Comparison of ENCODE assay signal across 13 cellular contexts in the genomic region with DNA sequence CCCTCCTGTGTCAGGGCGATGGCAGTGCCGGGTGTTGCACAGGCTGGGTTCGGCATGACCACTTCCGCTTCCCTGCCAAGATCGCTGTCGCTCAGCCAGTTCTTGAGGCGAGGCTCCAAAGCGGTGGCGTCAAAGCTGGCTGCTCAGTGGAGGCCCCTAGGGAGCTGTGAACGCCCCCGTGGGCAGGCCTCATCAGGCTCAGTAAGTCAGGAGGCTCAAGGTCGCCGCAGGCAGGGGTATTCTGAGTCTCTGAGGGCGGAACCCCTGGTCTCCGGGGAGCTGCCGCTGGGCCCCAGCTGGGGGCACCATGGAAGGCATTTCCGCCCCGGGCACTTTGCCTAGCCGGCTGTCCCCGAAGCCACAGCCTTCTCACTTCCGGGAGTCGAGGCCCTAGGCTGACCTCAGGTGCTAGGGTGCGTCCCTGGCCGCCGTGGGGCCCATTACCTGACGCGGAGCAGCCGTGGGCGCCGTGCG.
A peak's percentile ranks its signal among the peaks of the same experiment; 100 is the strongest.
DNase-seq lines count a peak whose midpoint lies in the region; ATAC-seq and TF ChIP-seq lines count a peak whose summit lies in the region.
"Had no signal": no experiment of that assay in that cellular context is flagged by ENCODE, and none has a peak within 500 bp of the region (broad histone marks: within the 10 kb centered on the region; RNA-seq: fewer than 3 reads in every experiment).

No MANE protein-coding gene starts in this region.

- H3K27ac Mint-ChIP-seq in activated B cell treated with CpG ODN at 0.5 μM for 24 hours, result no peak overlapping the region
- H3K27ac Mint-ChIP-seq in stimulated activated effector memory CD8-positive, alpha-beta T cell treated with anti-CD3 and anti-CD28 coated beads, Interleukin-12 subunit alpha, Interleukin-12 subunit beta, amount 100 ng/mL, for 72 hours, result no peak overlapping the region
- H3K27ac Mint-ChIP-seq in activated CD8-positive, alpha-beta memory T cell treated with anti-CD3 and anti-CD28 coated beads, Interleukin-2, amount 10 ng/mL, durations not matched to agents 7 days and 5 days, result no peak overlapping the region
- H3K27ac Mint-ChIP-seq: activated T-helper 2 cell treated with anti-CD3 and anti-CD28 coated beads, Interferon-gamma antibody, Interleukin-2, Interleukin-4, amounts not matched to agents 10 μg/mL and 5 μg/mL and 100 μg/mL, durations not matched to agents 14 hours and 24 hours and 36 hours; naive B cell had no signal

- no peak overlapping the region for H2AFZ ChIP-seq in PC-9
- H2AFZ ChIP-seq in MM.1S (ENCODE audit: low read length), result no peak overlapping the region

- H3K9me3 Mint-ChIP-seq in activated B cell treated with CpG ODN at 0.5 μM for 24 hours, result no peaks in the 10 kb centered on the region
- H3K9me3 Mint-ChIP-seq in stimulated activated effector memory CD8-positive, alpha-beta T cell treated with anti-CD3 and anti-CD28 coated beads, Interleukin-12 subunit alpha, Interleukin-12 subunit beta, amount 100 ng/mL, for 72 hours, result no peaks in the 10 kb centered on the region
- H3K9me3 Mint-ChIP-seq in activated CD8-positive, alpha-beta memory T cell treated with anti-CD3 and anti-CD28 coated beads, Interleukin-2, amount 10 ng/mL, durations not matched to agents 7 days and 5 days (ENCODE audit: low read depth), result no peaks in the 10 kb centered on the region
- H3K9me3 Mint-ChIP-seq: activated T-helper 2 cell treated with anti-CD3 and anti-CD28 coated beads, Interferon-gamma antibody, Interleukin-2, Interleukin-4, amounts not matched to agents 10 μg/mL and 5 μg/mL and 100 μg/mL, durations not matched to agents 14 hours and 24 hours and 36 hours; naive B cell had no signal

- H3K4me2 ChIP-seq in PC-9 (no peak overlapping the region), MM.1S (ENCODE audit: low read depth, low read length) (no peak overlapping the region)

- H4K20me1 ChIP-seq in PC-9 (ENCODE audit: insufficient read depth) (no peaks in the 10 kb centered on the region), MM.1S (ENCODE audit: insufficient read depth, low read length) (no peaks in the 10 kb centered on the region)

- BruUV-seq in PC-9 (replicated peaks; lab: Mats Ljungman, UMichigan), result no TSS peak

- H3K4me1 ChIP-seq in PC-9 (replicated peaks; ENCODE audit: insufficient read depth) (no peaks in the 10 kb centered on the region), MM.1S (ENCODE audit: low read length) (no peaks in the 10 kb centered on the region)
- H3K4me1 ChIP-seq: tibial nerve had no signal

- no peaks in the 10 kb centered on the region for H3K36me3 Mint-ChIP-seq in activated B cell treated with CpG ODN at 0.5 μM for 24 hours (ENCODE audit: low read depth)
- no peaks in the 10 kb centered on the region for H3K36me3 Mint-ChIP-seq in stimulated activated effector memory CD8-positive, alpha-beta T cell treated with anti-CD3 and anti-CD28 coated beads, Interleukin-12 subunit alpha, Interleukin-12 subunit beta, amount 100 ng/mL, for 72 hours
- no peaks in the 10 kb centered on the region for H3K36me3 Mint-ChIP-seq in activated CD8-positive, alpha-beta memory T cell treated with anti-CD3 and anti-CD28 coated beads, Interleukin-2, amount 10 ng/mL, durations not matched to agents 7 days and 5 days
- H3K36me3 Mint-ChIP-seq: naive B cell had no signal

- H3K36me3 ChIP-seq in PC-9 (ENCODE audit: low read depth) (no peaks in the 10 kb centered on the region), MM.1S (replicated peaks; ENCODE audit: insufficient read depth, low read length) (no peaks in the 10 kb centered on the region)
- H3K36me3 ChIP-seq: tibial nerve had no signal

- H3K4me1 Mint-ChIP-seq in activated B cell treated with CpG ODN at 0.5 μM for 24 hours, result no peaks in the 10 kb centered on the region
- peaks cover 5% of the 10 kb centered on the region for H3K4me1 Mint-ChIP-seq in stimulated activated effector memory CD8-positive, alpha-beta T cell treated with anti-CD3 and anti-CD28 coated beads, Interleukin-12 subunit alpha, Interleukin-12 subunit beta, amount 100 ng/mL, for 72 hours
- H3K4me1 Mint-ChIP-seq in activated CD8-positive, alpha-beta memory T cell treated with anti-CD3 and anti-CD28 coated beads, Interleukin-2, amount 10 ng/mL, durations not matched to agents 7 days and 5 days, result no peaks in the 10 kb centered on the region
- H3K4me1 Mint-ChIP-seq: naive B cell had no signal

- DNase-seq in NCI-H2171 treated with DMSO at 0.1 percent for 48 hours (lab: John Stamatoyannopoulos, UW) (peak; percentile 22), NCI-H2171 (lab: John Stamatoyannopoulos, UW) (no peak), activated B cell treated with CpG ODN at 0.5 μM for 24 hours (no peak), PC-9 (no peak), MM.1S (no peak)
- no peak for DNase-seq in stimulated activated effector memory CD8-positive, alpha-beta T cell treated with anti-CD3 and anti-CD28 coated beads, Interleukin-12 subunit alpha, Interleukin-12 subunit beta, amount 100 ng/mL, for 72 hours (ENCODE audit: low spot score in 2 of 2)
- no peak for DNase-seq in activated CD8-positive, alpha-beta memory T cell treated with anti-CD3 and anti-CD28 coated beads, Interleukin-2, amount 10 ng/mL, durations not matched to agents 7 days and 5 days
- DNase-seq: 8988T, naive B cell, SHP77 had no signal

- H3K79me2 ChIP-seq in PC-9 (ENCODE audit: low read depth) (no peaks in the 10 kb centered on the region), MM.1S (ENCODE audit: low read length) (no peaks in the 10 kb centered on the region)

- intact Hi-C loops in activated B cell treated with CpG ODN at 0.5 μM for 24 hours (cut with micrococcal nuclease), result no loop called here
- intact Hi-C loops in PC-9 (cut with micrococcal nuclease; ENCODE audit: unreplicated experiment), result no loop called here

- H3K4me3 ChIP-seq in PC-9 (no peak overlapping the region), MM.1S (ENCODE audit: low read length) (no peak overlapping the region)
- H3K4me3 ChIP-seq: tibial nerve had no signal

- H3K4me3 Mint-ChIP-seq in activated B cell treated with CpG ODN at 0.5 μM for 24 hours, result no peak overlapping the region
- H3K4me3 Mint-ChIP-seq in stimulated activated effector memory CD8-positive, alpha-beta T cell treated with anti-CD3 and anti-CD28 coated beads, Interleukin-12 subunit alpha, Interleukin-12 subunit beta, amount 100 ng/mL, for 72 hours, result no peak overlapping the region
- H3K4me3 Mint-ChIP-seq in activated CD8-positive, alpha-beta memory T cell treated with anti-CD3 and anti-CD28 coated beads, Interleukin-2, amount 10 ng/mL, durations not matched to agents 7 days and 5 days, result no peak overlapping the region
- H3K4me3 Mint-ChIP-seq: naive B cell had no signal

- POLR2A ChIA-PET in activated B cell treated with CpG ODN at 0.5 μM for 24 hours (lab: Charles Lee) (no interaction called here), PC-9 (lab: Charles Lee; ENCODE audit: unreplicated experiment) (no interaction called here)

- TF ChIP-seq CTCF in activated B cell treated with CpG ODN at 0.5 μM for 24 hours (IDR thresholded peaks at IDR 0.05) (no peak), PC-9 (conservative IDR thresholded peaks at IDR 0.05) (no peak), MM.1S (IDR thresholded peaks at IDR 0.05; ENCODE audit: low read length) (no peak)

- H3K9me2 ChIP-seq in PC-9 (ENCODE audit: insufficient read depth) (no peaks in the 10 kb centered on the region), MM.1S (replicated peaks; ENCODE audit: insufficient read depth, low read length) (no peaks in the 10 kb centered on the region)

- ATAC-seq in HG03469 (IDR thresholded peaks at IDR 0.05; ENCODE audit: unreplicated experiment) (peak; percentile 80), activated B cell treated with CpG ODN at 0.5 μM for 24 hours (ENCODE audit: low read depth) (peak; percentile 61)
- ATAC-seq in stimulated activated effector memory CD8-positive, alpha-beta T cell treated with anti-CD3 and anti-CD28 coated beads, Interleukin-12 subunit alpha, Interleukin-12 subunit beta, amount 100 ng/mL, for 72 hours, result peak; percentile 28
- no peak for ATAC-seq in activated CD8-positive, alpha-beta memory T cell treated with anti-CD3 and anti-CD28 coated beads, Interleukin-2, amount 10 ng/mL, durations not matched to agents 7 days and 5 days

- no peaks in the 10 kb centered on the region for H3F3A ChIP-seq in PC-9 (ENCODE audit: insufficient read depth, low read depth)
- no peaks in the 10 kb centered on the region for H3F3A ChIP-seq in MM.1S (ENCODE audit: insufficient read depth, low read length)

- H3K27ac ChIP-seq in PC-9, result no peak overlapping the region
- H3K27ac ChIP-seq in MM.1S (ENCODE audit: low read length), result no peak overlapping the region
- H3K27ac ChIP-seq: tibial nerve had no signal

- CTCF ChIA-PET in activated B cell treated with CpG ODN at 0.5 μM for 24 hours (lab: Charles Lee), result interaction anchor here (2.3 kb wide), 1 partner anchor 8 kb away, joined by 14 read pairs; no protein-coding TSS in a partner anchor
- CTCF ChIA-PET in PC-9 (lab: Charles Lee), result no interaction called here
- CTCF ChIA-PET in activated CD8-positive, alpha-beta memory T cell treated with anti-CD3 and anti-CD28 coated beads, Interleukin-2, amount 10 ng/mL, durations not matched to agents 7 days and 5 days (lab: Charles Lee), result interaction anchor here (0.8 kb wide), 1 partner anchor 9 kb away, joined by 3 read pairs; no protein-coding TSS in a partner anchor

- H3K27me3 ChIP-seq in PC-9 (ENCODE audit: insufficient read depth, low read depth) (no peaks in the 10 kb centered on the region), MM.1S (replicated peaks; ENCODE audit: insufficient read depth, low read length) (no peaks in the 10 kb centered on the region)
- H3K27me3 ChIP-seq: tibial nerve had no signal

- H3K9me3 ChIP-seq in PC-9 (ENCODE audit: insufficient read depth, low read depth) (no peaks in the 10 kb centered on the region), MM.1S (replicated peaks; ENCODE audit: insufficient read depth, low read length) (no peaks in the 10 kb centered on the region)
- H3K9me3 ChIP-seq: tibial nerve had no signal

- no peak overlapping the region for H3K9ac ChIP-seq in MM.1S (ENCODE audit: low read length)

- no peaks in the 10 kb centered on the region for H3K27me3 Mint-ChIP-seq in activated B cell treated with CpG ODN at 0.5 μM for 24 hours
- H3K27me3 Mint-ChIP-seq in activated CD8-positive, alpha-beta memory T cell treated with anti-CD3 and anti-CD28 coated beads, Interleukin-2, amount 10 ng/mL, durations not matched to agents 7 days and 5 days, result peaks cover 2% of the 10 kb centered on the region
